In genomic region chr2:231181848-231182247, GRCh38 we compare ENCODE assay signal across 8 cellular contexts. TPM values are rescaled to one million over a fixed set of nuclear protein-coding genes. Genes with fewer than 3 reads are reported as not detected.
DNase-seq lines count a peak whose midpoint lies in the region; ATAC-seq lines count a peak whose summit lies in the region.

No MANE protein-coding gene starts in this region.

- H3K27me3 Mint-ChIP-seq in activated CD8-positive, alpha-beta memory T cell treated with anti-CD3 and anti-CD28 coated beads, Interleukin-2, amount 10 ng/mL, durations not matched to agents 7 days and 5 days, result peaks cover 3% of the 10 kb centered on the region
- H3K27me3 Mint-ChIP-seq in activated naive CD4-positive, alpha-beta T cell treated with anti-CD3 and anti-CD28 coated beads for 36 hours (ENCODE audit: low read depth), result no peaks in the 10 kb centered on the region

- H3K27ac Mint-ChIP-seq in activated CD8-positive, alpha-beta memory T cell treated with anti-CD3 and anti-CD28 coated beads, Interleukin-2, amount 10 ng/mL, durations not matched to agents 7 days and 5 days, result no peak overlapping the region
- H3K27ac Mint-ChIP-seq in activated naive CD4-positive, alpha-beta T cell treated with anti-CD3 and anti-CD28 coated beads for 36 hours, result no peak overlapping the region

- intact Hi-C loops in activated naive CD4-positive, alpha-beta T cell treated with anti-CD3 and anti-CD28 coated beads for 36 hours (cut with micrococcal nuclease), result no loop called here

- H3K36me3 Mint-ChIP-seq in activated CD8-positive, alpha-beta memory T cell treated with anti-CD3 and anti-CD28 coated beads, Interleukin-2, amount 10 ng/mL, durations not matched to agents 7 days and 5 days, result peaks cover 4% of the 10 kb centered on the region
- no peaks in the 10 kb centered on the region for H3K36me3 Mint-ChIP-seq in activated naive CD4-positive, alpha-beta T cell treated with anti-CD3 and anti-CD28 coated beads for 36 hours (ENCODE audit: low read depth)

- H3K9me3 Mint-ChIP-seq in activated CD8-positive, alpha-beta memory T cell treated with anti-CD3 and anti-CD28 coated beads, Interleukin-2, amount 10 ng/mL, durations not matched to agents 7 days and 5 days (ENCODE audit: low read depth), result no peaks in the 10 kb centered on the region
- no peaks in the 10 kb centered on the region for H3K9me3 Mint-ChIP-seq in activated naive CD4-positive, alpha-beta T cell treated with anti-CD3 and anti-CD28 coated beads for 36 hours

- no peak overlapping the region for H3K4me3 Mint-ChIP-seq in activated CD8-positive, alpha-beta memory T cell treated with anti-CD3 and anti-CD28 coated beads, Interleukin-2, amount 10 ng/mL, durations not matched to agents 7 days and 5 days
- no peak overlapping the region for H3K4me3 Mint-ChIP-seq in activated naive CD4-positive, alpha-beta T cell treated with anti-CD3 and anti-CD28 coated beads for 36 hours

- H3K4me1 Mint-ChIP-seq in activated CD8-positive, alpha-beta memory T cell treated with anti-CD3 and anti-CD28 coated beads, Interleukin-2, amount 10 ng/mL, durations not matched to agents 7 days and 5 days, result peaks cover 11% of the 10 kb centered on the region
- H3K4me1 Mint-ChIP-seq in activated naive CD4-positive, alpha-beta T cell treated with anti-CD3 and anti-CD28 coated beads for 36 hours (ENCODE audit: low read depth), result peaks cover 5% of the 10 kb centered on the region

- no peak for ATAC-seq in activated CD8-positive, alpha-beta memory T cell treated with anti-CD3 and anti-CD28 coated beads, Interleukin-2, amount 10 ng/mL, durations not matched to agents 7 days and 5 days
- ATAC-seq in HG03457 (IDR thresholded peaks at IDR 0.05; ENCODE audit: unreplicated experiment), result peak; percentile 53

- CTCF ChIA-PET in activated CD8-positive, alpha-beta memory T cell treated with anti-CD3 and anti-CD28 coated beads, Interleukin-2, amount 10 ng/mL, durations not matched to agents 7 days and 5 days (lab: Charles Lee), result interaction anchor here (1.6 kb wide), 1 partner anchor 46 kb away, joined by 6 read pairs; no protein-coding TSS in a partner anchor
- CTCF ChIA-PET in activated naive CD4-positive, alpha-beta T cell treated with anti-CD3 and anti-CD28 coated beads for 36 hours (lab: Charles Lee), result no interaction called here

- DNase-seq in activated CD8-positive, alpha-beta memory T cell treated with anti-CD3 and anti-CD28 coated beads for 24 hours, result peak; percentile 52
- no peak for DNase-seq in activated CD8-positive, alpha-beta memory T cell treated with anti-CD3 and anti-CD28 coated beads, Interleukin-2, amount 10 ng/mL, durations not matched to agents 7 days and 5 days
- DNase-seq in astrocyte of the hippocampus (ENCODE audit: low read depth, low spot score), result peak; percentile 32
- DNase-seq in medulla oblongata (ENCODE audit: extremely low spot score), result peak; percentile 71
- no peak for DNase-seq in activated CD4-positive, alpha-beta T cell treated with anti-CD3 and anti-CD28 coated beads, Interleukin-2, amount 50 U/mL, for 48 hours
- no peak for DNase-seq in activated naive CD4-positive, alpha-beta T cell treated with anti-CD3 and anti-CD28 coated beads for 36 hours
- DNase-seq in middle frontal gyrus (ENCODE audit: extremely low spot score, low spot score), result no peak

RNA-seq across cellular contexts. Expression of gene ARMC9, which starts 16.6 kb away (rescaled TPM):
- total RNA-seq in activated CD8-positive, alpha-beta memory T cell treated with anti-CD3 and anti-CD28 coated beads, Interleukin-2, amount 10 ng/mL, durations not matched to agents 7 days and 5 days, result 1 to 10 TPM in 1 of 2 experiments, under 1 TPM in 1; 0.88 to 3.2 TPM
- 1 to 10 TPM; 1.0 to 1.4 TPM for total RNA-seq in activated naive CD4-positive, alpha-beta T cell treated with anti-CD3 and anti-CD28 coated beads for 36 hours

RNA-seq across cellular contexts. Expression of gene HTR2B, which starts 57.0 kb away (rescaled TPM):
- total RNA-seq in activated CD8-positive, alpha-beta memory T cell treated with anti-CD3 and anti-CD28 coated beads, Interleukin-2, amount 10 ng/mL, durations not matched to agents 7 days and 5 days, result not detected
- not detected for total RNA-seq in activated naive CD4-positive, alpha-beta T cell treated with anti-CD3 and anti-CD28 coated beads for 36 hours

Comparison
In these comparisons a context has a peak if more than half of its experiments do, and no peak if none do; other contexts are left out.
1. DNase-seq: peak in activated CD8-positive, alpha-beta memory T cell treated with anti-CD3 and anti-CD28 coated beads for 24 hours (single experiment), astrocyte of the hippocampus (single experiment) and medulla oblongata (single experiment); none in activated CD8-positive, alpha-beta memory T cell treated with anti-CD3 and anti-CD28 coated beads, Interleukin-2, amount 10 ng/mL, durations not matched to agents 7 days and 5 days (single experiment), activated CD4-positive, alpha-beta T cell treated with anti-CD3 and anti-CD28 coated beads, Interleukin-2, amount 50 U/mL, for 48 hours (0 of 2), activated naive CD4-positive, alpha-beta T cell treated with anti-CD3 and anti-CD28 coated beads for 36 hours (single experiment) and middle frontal gyrus (single experiment).